15 cellular contexts compared by ENCODE assay signal in the genomic region with DNA sequence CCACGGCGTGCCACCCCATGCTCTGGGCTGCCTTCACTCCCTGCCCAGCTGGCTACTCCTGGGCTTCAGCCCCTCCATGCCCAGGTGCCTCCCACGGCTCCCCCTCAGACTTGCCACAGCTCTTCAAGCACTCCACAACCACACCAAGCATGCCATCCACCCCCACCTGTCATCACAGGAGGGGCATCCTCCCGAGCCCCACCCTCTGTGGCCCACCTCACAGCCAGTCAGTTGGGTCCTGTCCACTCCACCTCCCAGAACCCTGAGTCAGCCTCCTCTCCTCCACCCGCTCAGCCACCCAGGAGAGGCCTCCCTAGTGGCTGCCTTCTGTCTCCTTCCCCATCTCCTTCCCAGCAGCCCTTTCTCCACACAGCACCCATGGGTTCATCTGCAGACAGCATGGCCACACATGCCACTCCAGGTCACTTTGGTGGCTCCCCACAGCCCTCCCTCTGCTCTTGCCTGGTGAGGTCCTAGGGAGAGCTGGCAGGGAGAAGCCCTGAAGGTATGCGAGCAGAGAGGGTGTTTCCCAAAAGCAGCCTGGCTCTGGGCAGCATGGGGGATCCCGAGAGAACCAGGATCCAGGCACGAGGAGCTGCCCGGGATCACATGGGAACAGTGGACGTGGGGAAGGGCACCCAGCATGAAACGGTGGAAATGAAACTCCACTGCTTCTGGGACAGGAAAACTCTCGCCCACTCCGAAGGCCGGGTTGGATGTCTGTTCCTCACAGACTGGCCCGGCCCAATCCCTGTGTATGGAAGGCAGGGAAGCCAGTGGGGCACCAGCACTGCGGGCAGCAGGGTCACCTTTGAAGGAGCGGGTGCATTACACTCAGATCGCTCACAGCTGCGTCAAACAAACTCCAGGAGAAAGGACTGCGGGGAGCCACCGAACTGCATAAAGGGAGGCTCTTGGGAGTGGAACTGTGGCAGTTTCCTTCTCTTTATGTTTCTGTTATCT. TPM values are rescaled to one million over a fixed set of nuclear protein-coding genes. Genes with fewer than 3 reads are reported as not detected.
A peak's percentile ranks its signal among the peaks of the same experiment; 100 is the strongest.
DNase-seq lines count a peak whose midpoint lies in the region; ATAC-seq and TF ChIP-seq lines count a peak whose summit lies in the region.
"Had no signal": no experiment of that assay in that cellular context is flagged by ENCODE, and none has a peak within 500 bp of the region (broad histone marks: within the 10 kb centered on the region; RNA-seq: fewer than 3 reads in every experiment).

No MANE protein-coding gene starts in this region.

- no peak overlapping the region for H3K14ac ChIP-seq in H9 (ENCODE audit: insufficient read depth, low read length)

- CTCF ChIA-PET in activated CD8-positive, alpha-beta memory T cell treated with anti-CD3 and anti-CD28 coated beads, Interleukin-2, amount 10 ng/mL, durations not matched to agents 7 days and 5 days (lab: Charles Lee), result no interaction called here

- H2BK15ac ChIP-seq in H9 (ENCODE audit: low read depth, low read length), result no peak overlapping the region

- ATAC-seq in activated CD8-positive, alpha-beta memory T cell treated with anti-CD3 and anti-CD28 coated beads, Interleukin-2, amount 10 ng/mL, durations not matched to agents 7 days and 5 days, result no peak
- peak; percentile 3 to 4 for ATAC-seq in right cardiac atrium
- ATAC-seq in HG03432 (IDR thresholded peaks at IDR 0.05; ENCODE audit: unreplicated experiment), result no peak
- ATAC-seq: stimulated activated memory B cell treated with anti-CD40 and anti-IgM and Interleukin-4, amounts not matched to agents 10 μg/mL and 1 μg/mL and 100 μg/mL, for 72 hours had no signal

- no peak overlapping the region for H3K4ac ChIP-seq in H9 (ENCODE audit: low read depth, low read length)

- H2AFZ ChIP-seq in H9 (ENCODE audit: low read length), result no peak overlapping the region

- DNase-seq in activated CD8-positive, alpha-beta memory T cell treated with anti-CD3 and anti-CD28 coated beads, Interleukin-2, amount 10 ng/mL, durations not matched to agents 7 days and 5 days, result no peak
- no peak for DNase-seq in activated CD8-positive, alpha-beta memory T cell treated with anti-CD3 and anti-CD28 coated beads, Interleukin-2, amount 50 U/mL, for 48 hours
- DNase-seq in right cardiac atrium (peak in 1 of 3 donors; percentile 58), ovary (no peak), uterus (peak in 1 of 2 donors; percentile 25), H9 (no peak), Kasumi-1 (lab: John Stamatoyannopoulos, UW) (no peak)
- DNase-seq: NCI-H1694 treated with DMSO at 0.1 percent for 48 hours; NCI-H774; SJCRH30; stimulated activated CD4-positive, alpha-beta T cell treated with anti-CD3 and anti-CD28 coated beads, Interleukin-1b, Interleukin-23, amount 100 ng/mL, for 48 hours had no signal

- peaks cover 6% of the 10 kb centered on the region for H3K23me2 ChIP-seq in H9 (ENCODE audit: insufficient read length, low read depth, low read length, poor library complexity, severe bottlenecking)

- no peaks in the 10 kb centered on the region for H4K20me1 ChIP-seq in H9 (ENCODE audit: control insufficient read depth, insufficient read depth, insufficient read length)

- no peak overlapping the region for H4K8ac ChIP-seq in H9 (replicated peaks; ENCODE audit: insufficient read length, low read depth, low read length)

- H3K4me3 Mint-ChIP-seq in activated CD8-positive, alpha-beta memory T cell treated with anti-CD3 and anti-CD28 coated beads, Interleukin-2, amount 10 ng/mL, durations not matched to agents 7 days and 5 days, result no peak overlapping the region
- H3K4me3 Mint-ChIP-seq in H9, result no peak overlapping the region
- H3K4me3 Mint-ChIP-seq: stimulated activated memory B cell treated with anti-CD40 and anti-IgM and Interleukin-4, amounts not matched to agents 10 μg/mL and 1 μg/mL and 100 μg/mL, for 72 hours had no signal

- H3K27ac ChIP-seq in right cardiac atrium (ENCODE audit: low read length) (peak overlapping the region; percentile 94), ovary (no peak overlapping the region), uterus (peak overlapping the region; percentile 78 to 94), H9 (ENCODE audit: insufficient read length, low read depth, low read length) (no peak overlapping the region)
- H3K27ac ChIP-seq: neutrophil, SJCRH30 had no signal

- no peaks in the 10 kb centered on the region for H3K9me3 ChIP-seq in right cardiac atrium (ENCODE audit: control insufficient read depth, low read length)
- no peaks in the 10 kb centered on the region for H3K9me3 ChIP-seq in ovary
- no peaks in the 10 kb centered on the region for H3K9me3 ChIP-seq in uterus
- no peaks in the 10 kb centered on the region for H3K9me3 ChIP-seq in H9 (ENCODE audit: control insufficient read depth, low read depth, low read length)
- H3K9me3 ChIP-seq: neutrophil had no signal

- H3K4me1 Mint-ChIP-seq in activated CD8-positive, alpha-beta memory T cell treated with anti-CD3 and anti-CD28 coated beads, Interleukin-2, amount 10 ng/mL, durations not matched to agents 7 days and 5 days, result peaks cover 6% of the 10 kb centered on the region
- H3K4me1 Mint-ChIP-seq in H9, result peaks cover 6 to 10% of the 10 kb centered on the region in 2 experiments; a peak in 3 of 4 replicates

- no peak for TF ChIP-seq POLR2A in ovary (IDR thresholded peaks at IDR 0.05)
- TF ChIP-seq POLR2A in uterus (IDR thresholded peaks at IDR 0.05), result no peak

- 53% methylated on average over 21 of the region's 21 CpGs for WGBS in right cardiac atrium
- WGBS in ovary, 3 donors, result 67 to 76% (median 71%) methylated on average over 21 of the region's 21 CpGs
- no CpG with 5 or more reads among the region's 21 CpGs for WGBS in H9 (ENCODE audit: extremely low coverage, insufficient read length, low lambda C conversion rate)

- no peak for TF ChIP-seq CTCF in ovary (IDR thresholded peaks at IDR 0.05)
- no peak for TF ChIP-seq CTCF in uterus (IDR thresholded peaks at IDR 0.05)
- TF ChIP-seq CTCF in H9 (conservative IDR thresholded peaks at IDR 0.05), result no peak

- H3K23ac ChIP-seq in H9 (ENCODE audit: insufficient read length, low read depth, low read length), result no peak overlapping the region

- no peak overlapping the region for H3K18ac ChIP-seq in H9 (ENCODE audit: insufficient read length, low read depth, low read length)

- H3K27me3 ChIP-seq in right cardiac atrium (ENCODE audit: control insufficient read depth, insufficient read depth) (no peaks in the 10 kb centered on the region), ovary (no peaks in the 10 kb centered on the region), uterus (no peaks in the 10 kb centered on the region), H9 (ENCODE audit: insufficient read depth, low read length) (peaks cover 13% of the 10 kb centered on the region)
- H3K27me3 ChIP-seq: SJCRH30 had no signal

- no peak overlapping the region for H3T11ph ChIP-seq in H9 (ENCODE audit: low read length)

- H2AK5ac ChIP-seq in H9 (ENCODE audit: insufficient read length, low read length), result no peak overlapping the region

- H3K79me1 ChIP-seq in H9 (ENCODE audit: insufficient read depth, low read depth, low read length, poor library complexity, severe bottlenecking), result no peaks in the 10 kb centered on the region

- no peaks in the 10 kb centered on the region for H3K36me3 Mint-ChIP-seq in activated CD8-positive, alpha-beta memory T cell treated with anti-CD3 and anti-CD28 coated beads, Interleukin-2, amount 10 ng/mL, durations not matched to agents 7 days and 5 days
- H3K36me3 Mint-ChIP-seq in H9 (ENCODE audit: insufficient read depth in 1 of 3, low read depth in 3 of 3), result no peaks in the 10 kb centered on the region; a peak in 1 of 7 replicates
- H3K36me3 Mint-ChIP-seq: stimulated activated memory B cell treated with anti-CD40 and anti-IgM and Interleukin-4, amounts not matched to agents 10 μg/mL and 1 μg/mL and 100 μg/mL, for 72 hours had no signal

- H3K27me3 Mint-ChIP-seq in activated CD8-positive, alpha-beta memory T cell treated with anti-CD3 and anti-CD28 coated beads, Interleukin-2, amount 10 ng/mL, durations not matched to agents 7 days and 5 days, result peaks cover 68% of the 10 kb centered on the region
- H3K27me3 Mint-ChIP-seq in H9 (ENCODE audit: low read depth), result peaks cover 75% of the 10 kb centered on the region

- H3K4me2 ChIP-seq in H9 (ENCODE audit: insufficient read depth, insufficient read length, low read length), result no peak overlapping the region

- H2BK5ac ChIP-seq in H9 (ENCODE audit: insufficient read length, low read length), result no peak overlapping the region

- H3K79me2 ChIP-seq in H9 (ENCODE audit: insufficient read depth, low read length), result no peaks in the 10 kb centered on the region

- H3K9me3 Mint-ChIP-seq in activated CD8-positive, alpha-beta memory T cell treated with anti-CD3 and anti-CD28 coated beads, Interleukin-2, amount 10 ng/mL, durations not matched to agents 7 days and 5 days (ENCODE audit: low read depth), result no peaks in the 10 kb centered on the region
- no peaks in the 10 kb centered on the region for H3K9me3 Mint-ChIP-seq in H9
- H3K9me3 Mint-ChIP-seq: stimulated activated memory B cell treated with anti-CD40 and anti-IgM and Interleukin-4, amounts not matched to agents 10 μg/mL and 1 μg/mL and 100 μg/mL, for 72 hours had no signal

- peak overlapping the region; percentile 8 for H3K27ac Mint-ChIP-seq in activated CD8-positive, alpha-beta memory T cell treated with anti-CD3 and anti-CD28 coated beads, Interleukin-2, amount 10 ng/mL, durations not matched to agents 7 days and 5 days
- H3K27ac Mint-ChIP-seq in H9, result no peak overlapping the region
- H3K27ac Mint-ChIP-seq: stimulated activated memory B cell treated with anti-CD40 and anti-IgM and Interleukin-4, amounts not matched to agents 10 μg/mL and 1 μg/mL and 100 μg/mL, for 72 hours had no signal

- H4K5ac ChIP-seq in H9 (ENCODE audit: insufficient read length, low read depth, low read length), result no peak overlapping the region

- peaks cover 9% of the 10 kb centered on the region for H3K4me1 ChIP-seq in right cardiac atrium (ENCODE audit: control insufficient read depth, insufficient read depth, low read length)
- H3K4me1 ChIP-seq in ovary (ENCODE audit: insufficient read depth), result peaks cover 1% of the 10 kb centered on the region
- peaks cover 0 to 5% of the 10 kb centered on the region in 2 donors for H3K4me1 ChIP-seq in uterus
- no peaks in the 10 kb centered on the region for H3K4me1 ChIP-seq in H9 (ENCODE audit: insufficient read depth, low read length)
- H3K4me1 ChIP-seq: SJCRH30 had no signal

- H2BK20ac ChIP-seq in H9 (ENCODE audit: low read depth, low read length, poor library complexity, severe bottlenecking), result no peak overlapping the region

- H2BK12ac ChIP-seq in H9 (ENCODE audit: insufficient read length, low read depth, low read length), result no peak overlapping the region

- H3K36me3 ChIP-seq in ovary, result no peaks in the 10 kb centered on the region
- H3K36me3 ChIP-seq in uterus, result no peaks in the 10 kb centered on the region
- H3K36me3 ChIP-seq: neutrophil, SJCRH30 had no signal

- H3K56ac ChIP-seq in H9 (ENCODE audit: insufficient read length, low read depth, low read length), result no peak overlapping the region

- H3K9ac ChIP-seq in H9 (ENCODE audit: extremely low read depth, insufficient read length, low read length), result no peak overlapping the region

- no peak overlapping the region for H2BK120ac ChIP-seq in H9 (ENCODE audit: low read depth, low read length, poor library complexity, severe bottlenecking)

- intact Hi-C loops in right cardiac atrium (cut with DNase I), result no loop called here
- intact Hi-C loops in ovary (cut with DNase I), result no loop called here
- intact Hi-C loops in uterus (cut with DNase I; ENCODE audit: low total_unique reads), result no loop called here

- H4K91ac ChIP-seq in H9 (ENCODE audit: insufficient read length, low read depth, low read length), result no peak overlapping the region

- no peak for TF ChIP-seq EP300 in ovary (IDR thresholded peaks at IDR 0.05)

- peak overlapping the region; percentile 77 for H3K4me3 ChIP-seq in right cardiac atrium (ENCODE audit: low read length)
- H3K4me3 ChIP-seq in ovary, result peak overlapping the region; percentile 56
- peak overlapping the region; percentile 60 to 85 for H3K4me3 ChIP-seq in uterus
- H3K4me3 ChIP-seq: SJCRH30 had no signal

RNA-seq across cellular contexts. Expression of a gene that starts 2.7 kb away (rescaled TPM):
- 10 to 100 TPM in 1 of 2 experiments, 1 to 10 TPM in 1; 4.5 to 11.4 TPM for total RNA-seq in activated CD8-positive, alpha-beta memory T cell treated with anti-CD3 and anti-CD28 coated beads, Interleukin-2, amount 10 ng/mL, durations not matched to agents 7 days and 5 days
- total RNA-seq in right cardiac atrium, result 100 to 1,000 TPM; 163 to 224 (median 209) TPM
- 178 TPM for polyA plus RNA-seq in right cardiac atrium
- 10 to 100 TPM in 4 of 7 donors, 1 to 10 TPM in 3; 3.8 to 70.4 (median 19.1) TPM for total RNA-seq in ovary
- 10 to 100 TPM; 12.7 to 31.0 TPM for polyA plus RNA-seq in ovary
- total RNA-seq in uterus, result 100 to 1,000 TPM in 1 of 4 donors, 10 to 100 TPM in 3; 15.8 to 298 (median 66.2) TPM
- 5.7 and 5.9 TPM in 2 replicates for total RNA-seq in H9 (2021)

RNA-seq across cellular contexts. Expression of a gene that starts 26.7 kb away (rescaled TPM):
- total RNA-seq in activated CD8-positive, alpha-beta memory T cell treated with anti-CD3 and anti-CD28 coated beads, Interleukin-2, amount 10 ng/mL, durations not matched to agents 7 days and 5 days, result not detected
- under 1 TPM in 2 of 4 donors, not detected in 2; 0.31 to 0.40 TPM for total RNA-seq in right cardiac atrium
- polyA plus RNA-seq in right cardiac atrium, result 4.0 TPM
- total RNA-seq in ovary, result not detected
- polyA plus RNA-seq in ovary, result under 1 TPM in 1 of 2 donors, not detected in 1; 0.18 TPM
- total RNA-seq in uterus, result under 1 TPM in 1 of 4 donors, not detected in 3; 0.41 TPM
- 0.35 TPM in 1 of 2 replicates, not detected in the other for total RNA-seq in H9 (2021)
- total RNA-seq: fibroblast of lung, SJCRH30 had no signal
- polyA plus RNA-seq: fibroblast of lung had no signal

RNA-seq across cellular contexts. Expression of a gene that starts 28.7 kb away (rescaled TPM):
- total RNA-seq in activated CD8-positive, alpha-beta memory T cell treated with anti-CD3 and anti-CD28 coated beads, Interleukin-2, amount 10 ng/mL, durations not matched to agents 7 days and 5 days, result 1 to 10 TPM; 4.1 to 4.6 TPM
- total RNA-seq in right cardiac atrium (1 to 10 TPM; 3.6 to 5.0 (median 4.4) TPM), ovary (1 to 10 TPM; 6.1 to 9.8 (median 6.9) TPM), uterus (10 to 100 TPM in 2 of 4 donors, 1 to 10 TPM in 2; 5.9 to 27.2 (median 11.1) TPM), H9 (2021) (4.7 and 5.0 TPM in 2 replicates)
- polyA plus RNA-seq in right cardiac atrium (3.3 TPM), ovary (1 to 10 TPM; 5.1 to 8.5 TPM)

Comparison
In these comparisons a context has a peak if more than half of its experiments do, and no peak if none do; other contexts are left out.
1. ATAC-seq: peak in right cardiac atrium (2 of 2); none in activated CD8-positive, alpha-beta memory T cell treated with anti-CD3 and anti-CD28 coated beads, Interleukin-2, amount 10 ng/mL, durations not matched to agents 7 days and 5 days (single experiment) and HG03432 (single experiment).
2. H3K27ac ChIP-seq: peak in right cardiac atrium (single experiment) and uterus (2 of 2); none in ovary (0 of 2) and H9 (single experiment).
3. Peak in every context shown above with its lines, with median percentiles within 50 percentile points of each other: H3K4me3 ChIP-seq.